Comparison of ENCODE assay signal across 1 cellular context in genomic region chr14:90571149-90571548, GRCh38.
TF ChIP-seq lines count a peak whose summit lies in the region.

No MANE protein-coding gene starts in this region.

TF ChIP-seq in HCT116, 20 proteins besides CTCF, POLR2A, EP300 and RAD21 (continued from another document):
- TF ChIP-seq ATF3 (IDR thresholded peaks at IDR 0.05): no peak
- TF ChIP-seq ZBTB33 (IDR thresholded peaks at IDR 0.05; ENCODE audit: extremely low read depth, insufficient replicate concordance, low read length): no peak
- no peak for TF ChIP-seq CEBPB (IDR thresholded peaks at IDR 0.05; ENCODE audit: low read depth)
- no peak for TF ChIP-seq POLR2AphosphoS5 (IDR thresholded peaks at IDR 0.05; ENCODE audit: low read depth, low read length)
- TF ChIP-seq SRF (IDR thresholded peaks at IDR 0.05; ENCODE audit: low read depth): no peak
- no peak for TF ChIP-seq TCF7L2 (IDR thresholded peaks at IDR 0.05; ENCODE audit: borderline replicate concordance, extremely low read depth, insufficient read depth, insufficient read length)
- no peak for TF ChIP-seq ZNF274 (IDR thresholded peaks at IDR 0.05; ENCODE audit: low read depth, low read length)
- TF ChIP-seq CBX3 (IDR thresholded peaks at IDR 0.05; ENCODE audit: low read depth): no peak
- no peak for TF ChIP-seq SIN3A (IDR thresholded peaks at IDR 0.05; ENCODE audit: low read depth)
- TF ChIP-seq ZFX (IDR thresholded peaks at IDR 0.05): no peak
- no peak for TF ChIP-seq SP1 (IDR thresholded peaks at IDR 0.05; ENCODE audit: low read depth)
- no peak for TF ChIP-seq EZH2 (IDR thresholded peaks at IDR 0.05)
- no peak for TF ChIP-seq EGR1 (IDR thresholded peaks at IDR 0.05; ENCODE audit: low read depth)
